ENCODE assay signal across 8 cellular contexts in the genomic region with DNA sequence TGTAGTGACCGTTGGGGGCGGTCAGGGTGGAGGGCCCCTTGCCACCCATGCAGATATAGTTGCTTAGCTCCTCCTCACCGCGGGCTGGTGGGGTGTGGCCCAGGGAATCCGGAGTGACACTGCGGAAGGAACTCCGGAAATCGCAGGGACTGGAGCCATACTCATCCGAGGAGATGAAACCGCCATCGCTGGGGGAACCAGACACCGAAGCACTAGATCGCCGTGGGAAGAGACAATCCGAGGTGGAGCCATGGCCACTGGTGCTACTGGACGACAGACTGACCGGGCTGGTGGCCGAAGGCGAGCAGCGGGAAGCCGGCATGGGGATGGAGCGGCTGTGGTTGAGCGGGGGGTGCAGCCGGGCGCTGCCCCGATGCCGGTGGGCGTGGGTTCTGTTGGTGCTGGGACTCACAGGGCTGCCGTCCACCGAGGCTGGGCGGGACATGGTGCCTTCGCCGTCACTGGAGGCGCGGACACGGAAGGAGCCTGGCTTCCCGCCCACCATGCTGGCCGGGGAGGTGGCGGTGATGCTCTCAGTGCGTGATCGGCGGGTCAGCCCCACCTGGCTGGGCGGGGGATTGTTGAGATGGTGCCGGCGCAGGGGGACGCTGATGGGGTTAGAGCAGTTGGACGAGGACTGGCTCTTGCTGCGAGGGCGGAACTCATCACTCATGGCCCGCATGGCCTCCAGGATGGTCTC. TPM values are rescaled to one million over a fixed set of nuclear protein-coding genes. Genes with fewer than 3 reads are reported as not detected.
DNase-seq lines count a peak whose midpoint lies in the region; ATAC-seq and TF ChIP-seq lines count a peak whose summit lies in the region.

No MANE protein-coding gene starts in this region.

- H3K27ac ChIP-seq in A673 (ENCODE audit: low read depth, low read length, poor library complexity, severe bottlenecking) (peak overlapping the region; percentile 88), muscle layer of duodenum (ENCODE audit: low read length) (peak overlapping the region; percentile 60)

- intact Hi-C loops in A673 (cut with micrococcal nuclease; ENCODE audit: unreplicated experiment): loop anchor here (1.0 to 5.0 kb wide), 6 partner anchors 365 to 1127 kb away; no protein-coding TSS in a partner anchor

- H3K27me3 ChIP-seq in A673 (replicated peaks; ENCODE audit: insufficient read depth, low read depth, low read length, poor library complexity) (no peaks in the 10 kb centered on the region), muscle layer of duodenum (ENCODE audit: low read depth, low read length) (no peaks in the 10 kb centered on the region)

- no peak for TF ChIP-seq CTCF in A673 (conservative IDR thresholded peaks at IDR 0.05; ENCODE audit: low read depth, low read length)

- peak overlapping the region; percentile 91 for H3K4me3 ChIP-seq in A673 (ENCODE audit: low read depth, low read length, poor library complexity, severe bottlenecking)
- H3K4me3 ChIP-seq in muscle layer of duodenum (ENCODE audit: low read depth in 1 of 2, low read length in 2 of 2): peak overlapping the region; percentile 60 to 91

- no peak overlapping the region for H3K27ac Mint-ChIP-seq in effector memory CD8-positive, alpha-beta T cell

- CTCF ChIA-PET in A673 (lab: Charles Lee): interaction anchor here (0.6 to 1.1 kb wide), 4 partner anchors 25 to 1132 kb away, joined by 3 to 10 read pairs (median 5); no protein-coding TSS in a partner anchor

- peak overlapping the region; percentile 81 to 83 for H3K4me3 Mint-ChIP-seq in effector memory CD8-positive, alpha-beta T cell

- POLR2A ChIA-PET in A673 (lab: Charles Lee; ENCODE audit: low non-redundant PET): interaction anchor here (0.6 kb wide), 1 partner anchor 669 kb away, joined by 3 read pairs; no protein-coding TSS in a partner anchor

- H3K4me1 ChIP-seq in A673 (ENCODE audit: insufficient read depth, low read length, poor library complexity, severe bottlenecking) (peaks cover 38% of the 10 kb centered on the region), muscle layer of duodenum (ENCODE audit: control insufficient read depth in 1 of 2, insufficient read depth in 2 of 2, low read length in 2 of 2) (peaks cover 0 to 29% of the 10 kb centered on the region in 2 donors)

- H3K4me1 Mint-ChIP-seq in effector memory CD8-positive, alpha-beta T cell (ENCODE audit: low read depth in 2 of 2): peaks cover 11 to 17% of the 10 kb centered on the region in 2 donors

- H3K27me3 Mint-ChIP-seq in effector memory CD8-positive, alpha-beta T cell: peaks cover 0 to 8% of the 10 kb centered on the region in 2 donors

- H3K36me3 Mint-ChIP-seq in effector memory CD8-positive, alpha-beta T cell (ENCODE audit: insufficient read depth): peaks cover under 1% of the 10 kb centered on the region

- DNase-seq in A673 (ENCODE audit: low spot score) (peak; percentile 93), HT1080 (ENCODE audit: low read depth) (peak; percentile 81), NCI-H2107 (lab: John Stamatoyannopoulos, UW) (no peak)
- DNase-seq in effector memory CD8-positive, alpha-beta T cell: no peak

- H3K9me3 Mint-ChIP-seq in effector memory CD8-positive, alpha-beta T cell: no peaks in the 10 kb centered on the region

- H3K36me3 ChIP-seq in A673 (ENCODE audit: insufficient read depth, low read length, poor library complexity, severe bottlenecking): peaks cover 28% of the 10 kb centered on the region
- no peaks in the 10 kb centered on the region for H3K36me3 ChIP-seq in muscle layer of duodenum (ENCODE audit: control insufficient read depth in 1 of 2, insufficient read depth in 2 of 2, low read length in 2 of 2)

- BruUV-seq in A673 (replicated peaks; lab: Mats Ljungman, UMichigan): TSS peak; percentile 26

- no peak for ATAC-seq in effector memory CD8-positive, alpha-beta T cell (replicated peaks)
- ATAC-seq in GM18858 (IDR thresholded peaks at IDR 0.05; ENCODE audit: unreplicated experiment) (no peak), HG03342 (IDR thresholded peaks at IDR 0.05; ENCODE audit: unreplicated experiment) (no peak), HG02970 (IDR thresholded peaks at IDR 0.05; ENCODE audit: low FRiP score, unreplicated experiment) (no peak)

- no peaks in the 10 kb centered on the region for H3K9me3 ChIP-seq in A673 (ENCODE audit: low read depth, low read length, poor library complexity, severe bottlenecking)
- H3K9me3 ChIP-seq in muscle layer of duodenum (ENCODE audit: control insufficient read depth in 1 of 2, low read length in 2 of 2): no peaks in the 10 kb centered on the region

RNA-seq across cellular contexts. Expression of a gene that starts 2.2 kb away (rescaled TPM):
- 27.9 and 29.3 TPM in 2 replicates for total RNA-seq in A673 (2021)
- total RNA-seq in HT1080 (2014; rRNA removed; shearing (Covaris generic)): 22.8 and 29.9 TPM in 2 replicates
- 8.6 and 10.7 TPM in 2 replicates for polyA plus RNA-seq in HT1080 (2015; cell fraction: cytosol; rRNA removed)
- polyA plus RNA-seq in HT1080 (2015; cell fraction: nucleus; rRNA removed): 11.6 and 12.5 TPM in 2 replicates

RNA-seq across cellular contexts. Expression of a gene that starts 38.4 kb away (rescaled TPM):
- total RNA-seq in A673 (2021): 28.0 and 35.4 TPM in 2 replicates
- 7.7 and 14.0 TPM in 2 replicates for total RNA-seq in HT1080 (2014; rRNA removed; shearing (Covaris generic))
- 14.6 and 21.1 TPM in 2 replicates for polyA plus RNA-seq in HT1080 (2015; cell fraction: cytosol; rRNA removed)
- polyA plus RNA-seq in HT1080 (2015; cell fraction: nucleus; rRNA removed): 20.5 and 38.8 TPM in 2 replicates

Comparison
In these comparisons a context has a peak if more than half of its experiments do, and no peak if none do; other contexts are left out.
1. DNase-seq: peak in A673 (single experiment) and HT1080 (single experiment); none in effector memory CD8-positive, alpha-beta T cell (0 of 3) and NCI-H2107 (single experiment).